8 cellular contexts compared by ENCODE assay signal in genomic region chr2:38665854-38666577, GRCh38. TPM values are rescaled to one million over a fixed set of nuclear protein-coding genes. Genes with fewer than 3 reads are reported as not detected.
DNase-seq lines count a peak whose midpoint lies in the region; ATAC-seq and TF ChIP-seq lines count a peak whose summit lies in the region.

TSS of gene GALM (plus strand) at chr2:38666114. CDS start at chr2:38666162, 48 bp downstream.

- H3F3A ChIP-seq in PC-3 (ENCODE audit: low read length, unreplicated experiment) (no peaks in the 10 kb centered on the region), neural progenitor cell (ENCODE audit: low read depth) (peaks cover 7% of the 10 kb centered on the region)

- no peak for TF ChIP-seq CTCF in PC-3 (conservative IDR thresholded peaks at IDR 0.05; ENCODE audit: low read depth, low read length)
- no peak for TF ChIP-seq CTCF in neural progenitor cell (IDR thresholded peaks at IDR 0.05)
- TF ChIP-seq CTCF in upper lobe of left lung (IDR thresholded peaks at IDR 0.05): peak in 1 of 6 experiments; percentile 12

- CTCF ChIA-PET in PC-3 (lab: Charles Lee): interaction anchor here (0.9 kb wide), 1 partner anchor 25 kb away, joined by 3 read pairs; no protein-coding TSS in a partner anchor

- no peaks in the 10 kb centered on the region for H3K9me3 ChIP-seq in PC-3 (ENCODE audit: low read length)
- H3K9me3 ChIP-seq in neural progenitor cell (ENCODE audit: low read depth): no peaks in the 10 kb centered on the region
- H3K9me3 ChIP-seq in upper lobe of left lung: no peaks in the 10 kb centered on the region

- H3K4me1 ChIP-seq in PC-3 (ENCODE audit: insufficient read depth, low read length): peaks cover 14% of the 10 kb centered on the region
- peaks cover 7% of the 10 kb centered on the region for H3K4me1 ChIP-seq in neural progenitor cell
- H3K4me1 ChIP-seq in upper lobe of left lung: peaks cover 6 to 24% (median 17%) of the 10 kb centered on the region in 4 donors

- no peaks in the 10 kb centered on the region for H3K9me2 ChIP-seq in PC-3 (replicated peaks; ENCODE audit: low read length)

- TSS peak; percentile 57 for BruUV-seq in PC-3 (replicated peaks; lab: Mats Ljungman, UMichigan)

- H2AFZ ChIP-seq in PC-3 (ENCODE audit: low read length): peak within 1 kb of the TSS; percentile 90
- H2AFZ ChIP-seq in neural progenitor cell (replicated peaks): peak within 1 kb of the TSS; percentile 92

- no peak for TF ChIP-seq EP300 in upper lobe of left lung (IDR thresholded peaks at IDR 0.05)

- peaks cover 31% of the 10 kb centered on the region for H3K4me1 Mint-ChIP-seq in neural progenitor cell

- H3K4me3 ChIP-seq in PC-3 (ENCODE audit: low read length) (peak within 1 kb of the TSS; percentile 83), neural progenitor cell (peak within 1 kb of the TSS; percentile 69), upper lobe of left lung (peak within 1 kb of the TSS; percentile 48 to 65 (median 63))

- POLR2A ChIA-PET in PC-3 (lab: Charles Lee; ENCODE audit: unreplicated experiment): interaction anchor here (0.6 kb wide), 1 partner anchor 110 kb away, joined by 5 read pairs; no protein-coding TSS in a partner anchor

- no peaks in the 10 kb centered on the region for H4K20me1 ChIP-seq in PC-3 (ENCODE audit: low read length)
- no peaks in the 10 kb centered on the region for H4K20me1 ChIP-seq in neural progenitor cell (ENCODE audit: low read depth)

- H3K4me3 Mint-ChIP-seq in neural progenitor cell: peak within 1 kb of the TSS; percentile 92

- peak; percentile 49 for ATAC-seq in HG02981 (IDR thresholded peaks at IDR 0.05; ENCODE audit: unreplicated experiment)
- ATAC-seq in PC-3: peak; percentile 91
- ATAC-seq in upper lobe of left lung (ENCODE audit: low FRiP score in 2 of 2): peak; percentile 96 to 97

- intact Hi-C loops in PC-3 (cut with micrococcal nuclease): loop anchor here (1.0 to 10.0 kb wide), 3 partner anchors 25 to 63 kb away; no protein-coding TSS in a partner anchor

- H3K27ac ChIP-seq in PC-3 (ENCODE audit: low read length) (peak within 1 kb of the TSS; percentile 21), neural progenitor cell (no peak within 1 kb of the TSS), upper lobe of left lung (peak within 1 kb of the TSS; percentile 72 to 85 (median 80))

- DNase-seq in GM03348 (ENCODE audit: low spot score) (peak; percentile 87), PC-3 (peak; percentile 94), germinal center (ENCODE audit: low spot score) (peak; percentile 48), neural progenitor cell (ENCODE audit: low spot score) (peak; percentile 93), upper lobe of left lung (peak; percentile 66 to 84), NCI-H446 (lab: John Stamatoyannopoulos, UW) (no peak)
- DNase-seq in activated naive CD4-positive, alpha-beta T cell treated with anti-CD3 and anti-CD28 coated beads, Interleukin-2, amount 50 U/mL, for 16 hours: peak; percentile 50

- H3K36me3 ChIP-seq in PC-3 (ENCODE audit: low read depth, low read length) (no peaks in the 10 kb centered on the region), neural progenitor cell (no peaks in the 10 kb centered on the region), upper lobe of left lung (no peaks in the 10 kb centered on the region)

- H3K27me3 Mint-ChIP-seq in neural progenitor cell (ENCODE audit: insufficient read depth, low read depth): peaks cover 2% of the 10 kb centered on the region

- no peaks in the 10 kb centered on the region for H3K36me3 Mint-ChIP-seq in neural progenitor cell

- H3K9me3 Mint-ChIP-seq in neural progenitor cell: no peaks in the 10 kb centered on the region

- TF ChIP-seq POLR2A in upper lobe of left lung (IDR thresholded peaks at IDR 0.05): peak in 2 of 4 donors; percentile 40 to 78

- H3K79me2 ChIP-seq in PC-3 (ENCODE audit: low read length) (peaks cover 8% of the 10 kb centered on the region; the same call in 1 of the 2 replicates), neural progenitor cell (ENCODE audit: low read depth) (no peaks in the 10 kb centered on the region)

- H3K27me3 ChIP-seq in PC-3 (ENCODE audit: low read length) (no peaks in the 10 kb centered on the region), neural progenitor cell (no peaks in the 10 kb centered on the region), upper lobe of left lung (no peaks in the 10 kb centered on the region)

- WGBS in upper lobe of left lung, 2 donors: 0 to 4% methylated on average over 10 to 21 of the region's 27 CpGs

- peak within 1 kb of the TSS; percentile 90 for H3K4me2 ChIP-seq in PC-3 (ENCODE audit: low read length)
- peak within 1 kb of the TSS; percentile 90 for H3K4me2 ChIP-seq in neural progenitor cell

- H3K27ac Mint-ChIP-seq in neural progenitor cell: peak within 1 kb of the TSS; percentile 66

- H3K9ac ChIP-seq in PC-3 (ENCODE audit: low read length) (peak within 1 kb of the TSS; percentile 45), neural progenitor cell (peak within 1 kb of the TSS; percentile 45)

RNA-seq across cellular contexts. Expression of gene GALM, which starts in this region (rescaled TPM):
- total RNA-seq in PC-3 (2014; rRNA removed): 22.7 and 26.4 TPM in 2 replicates
- total RNA-seq in neural progenitor cell (ENCODE audit: low replicate concordance): 7.1 and 8.3 TPM in 2 replicates
- total RNA-seq in upper lobe of left lung: 10 to 100 TPM; 13.4 to 33.1 (median 26.3) TPM

Comparison
In these comparisons a context has a peak if more than half of its experiments do, and no peak if none do; other contexts are left out.
1. DNase-seq: peak in GM03348 (single experiment), PC-3 (single experiment), activated naive CD4-positive, alpha-beta T cell treated with anti-CD3 and anti-CD28 coated beads, Interleukin-2, amount 50 U/mL, for 16 hours (single experiment), germinal center (single experiment), neural progenitor cell (single experiment) and upper lobe of left lung (2 of 2); none in NCI-H446 (0 of 2).
2. Peak in every context shown above with its lines, with median percentiles within 50 percentile points of each other: ATAC-seq and H3K4me3 ChIP-seq.